In the genomic region with DNA sequence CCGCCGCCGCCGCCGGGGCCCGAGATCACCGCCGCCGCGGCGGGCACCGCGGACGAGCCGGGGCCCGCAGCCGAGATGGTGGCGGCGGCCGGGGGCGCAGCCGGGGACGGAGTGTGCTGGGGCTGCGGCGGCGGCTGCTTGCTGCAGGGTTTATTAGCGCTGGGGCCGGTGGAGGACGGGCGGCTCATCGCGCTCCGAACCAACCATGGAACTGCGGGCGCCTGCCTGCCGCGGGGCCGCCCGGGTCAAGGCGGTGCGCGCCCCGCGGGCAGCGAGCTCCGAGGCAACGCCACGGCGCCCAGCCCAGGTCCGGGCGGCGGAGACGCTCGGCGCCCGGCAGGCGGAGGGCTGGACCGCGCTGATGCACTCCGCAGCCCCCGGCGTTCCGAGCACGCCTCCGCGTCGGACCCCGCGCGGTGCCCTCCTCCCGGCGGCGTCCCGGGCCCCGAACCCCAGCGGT, we compare ENCODE assay signal across 1 cellular context.
A peak's percentile ranks its signal among the peaks of the same experiment; 100 is the strongest.
TF ChIP-seq lines count a peak whose summit lies in the region.

No MANE protein-coding gene starts in this region.

TF ChIP-seq in HepG2, 621 proteins besides CTCF, POLR2A, EP300 and RAD21 (continued from another document):
- TF ChIP-seq, protein P1, sequence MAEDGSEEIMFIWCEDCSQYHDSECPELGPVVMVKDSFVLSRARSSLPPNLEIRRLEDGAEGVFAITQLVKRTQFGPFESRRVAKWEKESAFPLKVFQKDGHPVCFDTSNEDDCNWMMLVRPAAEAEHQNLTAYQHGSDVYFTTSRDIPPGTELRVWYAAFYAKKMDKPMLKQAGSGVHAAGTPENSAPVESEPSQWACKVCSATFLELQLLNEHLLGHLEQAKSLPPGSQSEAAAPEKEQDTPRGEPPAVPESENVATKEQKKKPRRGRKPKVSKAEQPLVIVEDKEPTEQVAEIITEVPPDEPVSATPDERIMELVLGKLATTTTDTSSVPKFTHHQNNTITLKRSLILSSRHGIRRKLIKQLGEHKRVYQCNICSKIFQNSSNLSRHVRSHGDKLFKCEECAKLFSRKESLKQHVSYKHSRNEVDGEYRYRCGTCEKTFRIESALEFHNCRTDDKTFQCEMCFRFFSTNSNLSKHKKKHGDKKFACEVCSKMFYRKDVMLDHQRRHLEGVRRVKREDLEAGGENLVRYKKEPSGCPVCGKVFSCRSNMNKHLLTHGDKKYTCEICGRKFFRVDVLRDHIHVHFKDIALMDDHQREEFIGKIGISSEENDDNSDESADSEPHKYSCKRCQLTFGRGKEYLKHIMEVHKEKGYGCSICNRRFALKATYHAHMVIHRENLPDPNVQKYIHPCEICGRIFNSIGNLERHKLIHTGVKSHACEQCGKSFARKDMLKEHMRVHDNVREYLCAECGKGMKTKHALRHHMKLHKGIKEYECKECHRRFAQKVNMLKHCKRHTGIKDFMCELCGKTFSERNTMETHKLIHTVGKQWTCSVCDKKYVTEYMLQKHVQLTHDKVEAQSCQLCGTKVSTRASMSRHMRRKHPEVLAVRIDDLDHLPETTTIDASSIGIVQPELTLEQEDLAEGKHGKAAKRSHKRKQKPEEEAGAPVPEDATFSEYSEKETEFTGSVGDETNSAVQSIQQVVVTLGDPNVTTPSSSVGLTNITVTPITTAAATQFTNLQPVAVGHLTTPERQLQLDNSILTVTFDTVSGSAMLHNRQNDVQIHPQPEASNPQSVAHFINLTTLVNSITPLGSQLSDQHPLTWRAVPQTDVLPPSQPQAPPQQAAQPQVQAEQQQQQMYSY (CRISPR knock-in tag; IDR thresholded peaks at IDR 0.05), result 0 out of 2 replicates have a peak, but pooled peaks have one; percentile 4
- TF ChIP-seq ZNF766 (CRISPR knock-in tag; IDR thresholded peaks at IDR 0.05; ENCODE audit: borderline replicate concordance) (no peak), ZNF773 (CRISPR knock-in tag; IDR thresholded peaks at IDR 0.05; ENCODE audit: borderline replicate concordance) (peak; percentile 61; the same call in 1 of the 2 replicates), SKI (IDR thresholded peaks at IDR 0.05; ENCODE audit: partially characterized antibody) (no peak), DDIT3 (CRISPR knock-in tag; IDR thresholded peaks at IDR 0.05) (no peak), STAT5B (CRISPR knock-in tag; IDR thresholded peaks at IDR 0.05) (no peak), ATF7-NPFF (CRISPR knock-in tag; IDR thresholded peaks at IDR 0.05; ENCODE audit: low read depth) (no peak), ZNF879 (CRISPR knock-in tag; IDR thresholded peaks at IDR 0.05) (no peak), ZKSCAN5 (CRISPR knock-in tag; IDR thresholded peaks at IDR 0.05) (no peak), RBFOX2 (IDR thresholded peaks at IDR 0.05; ENCODE audit: low read depth, low read length) (peak; percentile 89), ZBTB7A (CRISPR knock-in tag; IDR thresholded peaks at IDR 0.05) (0 out of 2 replicates have a peak, but pooled peaks have one; percentile 3), ZNF672 (CRISPR knock-in tag; IDR thresholded peaks at IDR 0.05) (no peak), TERF1 (CRISPR knock-in tag; IDR thresholded peaks at IDR 0.05) (0 out of 2 replicates have a peak, but pooled peaks have one; percentile 56), HCFC1 (IDR thresholded peaks at IDR 0.05; ENCODE audit: low read depth, low read length) (no peak), ZNF260 (CRISPR knock-in tag; IDR thresholded peaks at IDR 0.05; ENCODE audit: borderline replicate concordance, low read depth) (no peak), AGO2 (optimal IDR thresholded peaks at IDR 0.05; ENCODE audit: low read depth, low read length) (peak; percentile 31), ZBTB42 (CRISPR knock-in tag; IDR thresholded peaks at IDR 0.05) (no peak), ZNF777 (CRISPR knock-in tag; IDR thresholded peaks at IDR 0.05) (peak; percentile 7; the same call in 1 of the 2 replicates), ZNF570 (CRISPR knock-in tag; IDR thresholded peaks at IDR 0.05; ENCODE audit: borderline replicate concordance) (no peak), HMGXB4 (CRISPR knock-in tag; IDR thresholded peaks at IDR 0.05; ENCODE audit: borderline replicate concordance in 1 of 2, low read depth in 1 of 2) (no peak), SP2 (CRISPR knock-in tag; IDR thresholded peaks at IDR 0.05) (no peak), ZNF382 (CRISPR knock-in tag; IDR thresholded peaks at IDR 0.05; ENCODE audit: borderline replicate concordance) (no peak), SAP130 (CRISPR knock-in tag; IDR thresholded peaks at IDR 0.05; ENCODE audit: low read depth) (no peak), ZNF263 (CRISPR knock-in tag; IDR thresholded peaks at IDR 0.05) (no peak)
- TF ChIP-seq, protein P2, sequence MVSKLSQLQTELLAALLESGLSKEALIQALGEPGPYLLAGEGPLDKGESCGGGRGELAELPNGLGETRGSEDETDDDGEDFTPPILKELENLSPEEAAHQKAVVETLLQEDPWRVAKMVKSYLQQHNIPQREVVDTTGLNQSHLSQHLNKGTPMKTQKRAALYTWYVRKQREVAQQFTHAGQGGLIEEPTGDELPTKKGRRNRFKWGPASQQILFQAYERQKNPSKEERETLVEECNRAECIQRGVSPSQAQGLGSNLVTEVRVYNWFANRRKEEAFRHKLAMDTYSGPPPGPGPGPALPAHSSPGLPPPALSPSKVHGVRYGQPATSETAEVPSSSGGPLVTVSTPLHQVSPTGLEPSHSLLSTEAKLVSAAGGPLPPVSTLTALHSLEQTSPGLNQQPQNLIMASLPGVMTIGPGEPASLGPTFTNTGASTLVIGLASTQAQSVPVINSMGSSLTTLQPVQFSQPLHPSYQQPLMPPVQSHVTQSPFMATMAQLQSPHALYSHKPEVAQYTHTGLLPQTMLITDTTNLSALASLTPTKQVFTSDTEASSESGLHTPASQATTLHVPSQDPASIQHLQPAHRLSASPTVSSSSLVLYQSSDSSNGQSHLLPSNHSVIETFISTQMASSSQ (IDR thresholded peaks at IDR 0.05; ENCODE audit: low read depth), result no peak
- TF ChIP-seq, protein P2 (CRISPR knock-in tag; IDR thresholded peaks at IDR 0.05; ENCODE audit: borderline replicate concordance), result 0 out of 2 replicates have a peak, but pooled peaks have one; percentile 14
- TF ChIP-seq, protein P3, sequence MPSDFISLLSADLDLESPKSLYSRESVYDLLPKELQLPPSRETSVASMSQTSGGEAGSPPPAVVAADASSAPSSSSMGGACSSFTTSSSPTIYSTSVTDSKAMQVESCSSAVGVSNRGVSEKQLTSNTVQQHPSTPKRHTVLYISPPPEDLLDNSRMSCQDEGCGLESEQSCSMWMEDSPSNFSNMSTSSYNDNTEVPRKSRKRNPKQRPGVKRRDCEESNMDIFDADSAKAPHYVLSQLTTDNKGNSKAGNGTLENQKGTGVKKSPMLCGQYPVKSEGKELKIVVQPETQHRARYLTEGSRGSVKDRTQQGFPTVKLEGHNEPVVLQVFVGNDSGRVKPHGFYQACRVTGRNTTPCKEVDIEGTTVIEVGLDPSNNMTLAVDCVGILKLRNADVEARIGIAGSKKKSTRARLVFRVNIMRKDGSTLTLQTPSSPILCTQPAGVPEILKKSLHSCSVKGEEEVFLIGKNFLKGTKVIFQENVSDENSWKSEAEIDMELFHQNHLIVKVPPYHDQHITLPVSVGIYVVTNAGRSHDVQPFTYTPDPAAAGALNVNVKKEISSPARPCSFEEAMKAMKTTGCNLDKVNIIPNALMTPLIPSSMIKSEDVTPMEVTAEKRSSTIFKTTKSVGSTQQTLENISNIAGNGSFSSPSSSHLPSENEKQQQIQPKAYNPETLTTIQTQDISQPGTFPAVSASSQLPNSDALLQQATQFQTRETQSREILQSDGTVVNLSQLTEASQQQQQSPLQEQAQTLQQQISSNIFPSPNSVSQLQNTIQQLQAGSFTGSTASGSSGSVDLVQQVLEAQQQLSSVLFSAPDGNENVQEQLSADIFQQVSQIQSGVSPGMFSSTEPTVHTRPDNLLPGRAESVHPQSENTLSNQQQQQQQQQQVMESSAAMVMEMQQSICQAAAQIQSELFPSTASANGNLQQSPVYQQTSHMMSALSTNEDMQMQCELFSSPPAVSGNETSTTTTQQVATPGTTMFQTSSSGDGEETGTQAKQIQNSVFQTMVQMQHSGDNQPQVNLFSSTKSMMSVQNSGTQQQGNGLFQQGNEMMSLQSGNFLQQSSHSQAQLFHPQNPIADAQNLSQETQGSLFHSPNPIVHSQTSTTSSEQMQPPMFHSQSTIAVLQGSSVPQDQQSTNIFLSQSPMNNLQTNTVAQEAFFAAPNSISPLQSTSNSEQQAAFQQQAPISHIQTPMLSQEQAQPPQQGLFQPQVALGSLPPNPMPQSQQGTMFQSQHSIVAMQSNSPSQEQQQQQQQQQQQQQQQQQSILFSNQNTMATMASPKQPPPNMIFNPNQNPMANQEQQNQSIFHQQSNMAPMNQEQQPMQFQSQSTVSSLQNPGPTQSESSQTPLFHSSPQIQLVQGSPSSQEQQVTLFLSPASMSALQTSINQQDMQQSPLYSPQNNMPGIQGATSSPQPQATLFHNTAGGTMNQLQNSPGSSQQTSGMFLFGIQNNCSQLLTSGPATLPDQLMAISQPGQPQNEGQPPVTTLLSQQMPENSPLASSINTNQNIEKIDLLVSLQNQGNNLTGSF (CRISPR knock-in tag; IDR thresholded peaks at IDR 0.05), result peak; percentile 15; the same call in 1 of the 2 replicates
- TF ChIP-seq, protein P4, sequence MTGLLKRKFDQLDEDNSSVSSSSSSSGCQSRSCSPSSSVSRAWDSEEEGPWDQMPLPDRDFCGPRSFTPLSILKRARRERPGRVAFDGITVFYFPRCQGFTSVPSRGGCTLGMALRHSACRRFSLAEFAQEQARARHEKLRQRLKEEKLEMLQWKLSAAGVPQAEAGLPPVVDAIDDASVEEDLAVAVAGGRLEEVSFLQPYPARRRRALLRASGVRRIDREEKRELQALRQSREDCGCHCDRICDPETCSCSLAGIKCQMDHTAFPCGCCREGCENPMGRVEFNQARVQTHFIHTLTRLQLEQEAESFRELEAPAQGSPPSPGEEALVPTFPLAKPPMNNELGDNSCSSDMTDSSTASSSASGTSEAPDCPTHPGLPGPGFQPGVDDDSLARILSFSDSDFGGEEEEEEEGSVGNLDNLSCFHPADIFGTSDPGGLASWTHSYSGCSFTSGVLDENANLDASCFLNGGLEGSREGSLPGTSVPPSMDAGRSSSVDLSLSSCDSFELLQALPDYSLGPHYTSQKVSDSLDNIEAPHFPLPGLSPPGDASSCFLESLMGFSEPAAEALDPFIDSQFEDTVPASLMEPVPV (CRISPR knock-in tag; IDR thresholded peaks at IDR 0.05), result no peak
- TF ChIP-seq, protein P5, sequence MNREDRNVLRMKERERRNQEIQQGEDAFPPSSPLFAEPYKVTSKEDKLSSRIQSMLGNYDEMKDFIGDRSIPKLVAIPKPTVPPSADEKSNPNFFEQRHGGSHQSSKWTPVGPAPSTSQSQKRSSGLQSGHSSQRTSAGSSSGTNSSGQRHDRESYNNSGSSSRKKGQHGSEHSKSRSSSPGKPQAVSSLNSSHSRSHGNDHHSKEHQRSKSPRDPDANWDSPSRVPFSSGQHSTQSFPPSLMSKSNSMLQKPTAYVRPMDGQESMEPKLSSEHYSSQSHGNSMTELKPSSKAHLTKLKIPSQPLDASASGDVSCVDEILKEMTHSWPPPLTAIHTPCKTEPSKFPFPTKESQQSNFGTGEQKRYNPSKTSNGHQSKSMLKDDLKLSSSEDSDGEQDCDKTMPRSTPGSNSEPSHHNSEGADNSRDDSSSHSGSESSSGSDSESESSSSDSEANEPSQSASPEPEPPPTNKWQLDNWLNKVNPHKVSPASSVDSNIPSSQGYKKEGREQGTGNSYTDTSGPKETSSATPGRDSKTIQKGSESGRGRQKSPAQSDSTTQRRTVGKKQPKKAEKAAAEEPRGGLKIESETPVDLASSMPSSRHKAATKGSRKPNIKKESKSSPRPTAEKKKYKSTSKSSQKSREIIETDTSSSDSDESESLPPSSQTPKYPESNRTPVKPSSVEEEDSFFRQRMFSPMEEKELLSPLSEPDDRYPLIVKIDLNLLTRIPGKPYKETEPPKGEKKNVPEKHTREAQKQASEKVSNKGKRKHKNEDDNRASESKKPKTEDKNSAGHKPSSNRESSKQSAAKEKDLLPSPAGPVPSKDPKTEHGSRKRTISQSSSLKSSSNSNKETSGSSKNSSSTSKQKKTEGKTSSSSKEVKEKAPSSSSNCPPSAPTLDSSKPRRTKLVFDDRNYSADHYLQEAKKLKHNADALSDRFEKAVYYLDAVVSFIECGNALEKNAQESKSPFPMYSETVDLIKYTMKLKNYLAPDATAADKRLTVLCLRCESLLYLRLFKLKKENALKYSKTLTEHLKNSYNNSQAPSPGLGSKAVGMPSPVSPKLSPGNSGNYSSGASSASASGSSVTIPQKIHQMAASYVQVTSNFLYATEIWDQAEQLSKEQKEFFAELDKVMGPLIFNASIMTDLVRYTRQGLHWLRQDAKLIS (CRISPR knock-in tag; IDR thresholded peaks at IDR 0.05), result 0 out of 2 replicates have a peak, but pooled peaks have one; percentile 13
